8 cellular contexts compared by ENCODE assay signal in the genomic region with DNA sequence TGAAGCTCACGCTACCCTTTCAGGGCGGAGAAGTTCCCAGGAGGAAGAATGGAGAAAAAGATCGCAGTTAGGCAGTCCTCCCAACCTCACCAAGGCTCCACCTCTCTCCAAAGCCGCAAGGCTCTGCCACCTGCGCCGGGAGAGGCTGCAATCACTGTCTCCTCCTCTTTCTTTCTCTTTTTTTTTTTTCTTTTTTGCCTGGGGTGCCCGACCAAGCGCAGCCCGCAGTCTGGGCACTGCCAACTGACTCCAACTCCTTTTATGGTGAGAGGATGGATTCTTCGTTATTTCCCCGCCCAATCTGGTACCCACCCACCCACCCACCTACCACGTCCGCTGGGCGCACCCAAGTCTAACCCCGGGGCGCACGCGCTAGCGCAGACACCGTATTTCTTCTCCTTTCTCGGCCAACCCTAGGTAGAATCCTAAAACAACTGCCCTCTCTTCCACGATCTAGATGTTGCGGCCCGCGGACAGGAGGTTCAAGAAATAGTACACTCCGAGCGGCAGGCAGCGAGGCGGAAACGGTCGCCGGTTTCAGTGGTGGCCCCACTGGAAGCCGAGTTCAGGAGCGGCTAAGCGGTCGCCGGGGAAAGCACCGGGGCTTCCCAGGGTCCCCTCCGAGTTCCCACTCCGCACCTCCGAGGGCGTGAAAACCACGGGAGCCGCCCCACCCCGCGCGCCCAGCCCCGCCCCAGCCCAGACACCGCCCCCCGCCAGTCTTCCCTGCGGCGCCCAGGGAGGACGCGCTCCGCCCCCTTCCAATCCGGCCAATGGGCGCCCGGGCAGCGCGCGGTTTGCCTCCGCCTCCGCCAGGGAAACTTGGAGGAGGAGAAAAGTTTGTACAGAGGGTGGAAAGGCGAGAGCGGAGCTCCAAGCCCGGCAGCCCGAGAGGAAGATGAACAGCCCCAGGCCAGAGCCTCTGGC. TPM values are rescaled to one million over a fixed set of nuclear protein-coding genes. Genes with fewer than 3 reads are reported as not detected.
DNase-seq lines count a peak whose midpoint lies in the region; ATAC-seq and TF ChIP-seq lines count a peak whose summit lies in the region.

A gene (plus strand): TSS at position 845 of the 927 bp plus-strand sequence. CDS start 1,079 bp downstream, outside the sequence.

- DNase-seq in GM13976 (ENCODE audit: low spot score) (peak; percentile 89), NCI-H146 (lab: John Stamatoyannopoulos, UW) (peak; percentile 72), T-helper 22 cell (ENCODE audit: low read depth) (peak; percentile 90), ascending aorta (ENCODE audit: low spot score in 2 of 2) (peak; percentile 71 to 94), hepatic stellate cell (ENCODE audit: low spot score) (peak; percentile 96), retina (peak; percentile 83), COR-L47 (lab: John Stamatoyannopoulos, UW) (no peak)

- peak within 1 kb of the TSS; percentile 77 to 80 for H3K4me3 ChIP-seq in ascending aorta

- TF ChIP-seq CTCF in GM13976 (IDR thresholded peaks at IDR 0.05; ENCODE audit: borderline replicate concordance, control extremely low read depth, extremely low read depth, insufficient read depth, missing control alignments) = no peak
- TF ChIP-seq CTCF in ascending aorta (IDR thresholded peaks at IDR 0.05) = no peak

- H3K36me3 ChIP-seq in ascending aorta = no peaks in the 10 kb centered on the region

- intact Hi-C loops in ascending aorta (cut with DNase I) = loop anchor here (5.0 kb wide), 1 partner anchor 158 kb away; a partner anchor contains a TSS

- ATAC-seq in HG02759 (IDR thresholded peaks at IDR 0.05; ENCODE audit: unreplicated experiment) = peak; percentile 73

- in situ Hi-C loops in GM13976 (cut with MboI; ENCODE audit: low sequenced_read_pairs, unreplicated experiment) = loop anchor here (25.0 kb wide), 2 partner anchors 967 to 1092 kb away; no protein-coding TSS in a partner anchor

- H3K27ac ChIP-seq in ascending aorta = peak within 1 kb of the TSS; percentile 78 to 91

- H3K4me1 ChIP-seq in ascending aorta = no peaks in the 10 kb centered on the region

- H3K27me3 ChIP-seq in ascending aorta = no peaks in the 10 kb centered on the region

- no peaks in the 10 kb centered on the region for H3K9me3 ChIP-seq in ascending aorta

RNA-seq across cellular contexts. Expression of the gene that starts here (rescaled TPM):
- total RNA-seq in ascending aorta = 48.3 TPM
